ENCODE assay signal across 8 cellular contexts in genomic region chr7:65477326-65477725, GRCh38.
DNase-seq lines count a peak whose midpoint lies in the region; ATAC-seq, FAIRE-seq and TF ChIP-seq lines count a peak whose summit lies in the region.

No MANE protein-coding gene starts in this region.

- peak; percentile 38 for DNase-seq in 8988T
- peak; percentile 42 for DNase-seq in NCI-H69 (lab: John Stamatoyannopoulos, UW)
- peak; percentile 39 to 84 for DNase-seq in H1 (ENCODE audit: low read depth in 1 of 2, low spot score in 2 of 2)

- POLR2A ChIA-PET in H1 (lab: Charles Lee; ENCODE audit: partially characterized antibody): interaction anchor here (1.4 kb wide), 1 partner anchor 22 kb away, joined by 3 read pairs; no protein-coding TSS in a partner anchor

- H3K18ac ChIP-seq in H1 (ENCODE audit: extremely low read depth, low read length): no peak overlapping the region

- no peak overlapping the region for H3K9ac ChIP-seq in H1 (replicated peaks in 1 of 4; ENCODE audit: extremely low read depth in 1 of 4, low read depth in 3 of 4, low read length in 3 of 4)

- no peak overlapping the region for H4K8ac ChIP-seq in H1 (ENCODE audit: extremely low read depth, insufficient read depth, low read length)

- no peak overlapping the region for H2BK20ac ChIP-seq in H1 (ENCODE audit: low read length)

- CTCF ChIA-PET in H1 (lab: Charles Lee; ENCODE audit: partially characterized antibody): interaction anchor here (0.8 to 2.0 kb wide), 11 partner anchors 10 to 631 kb away, joined by 3 to 5 read pairs (median 4); no protein-coding TSS in a partner anchor

- H3K23ac ChIP-seq in H1 (ENCODE audit: insufficient read length): no peak overlapping the region

- no peak overlapping the region for H2BK12ac ChIP-seq in H1 (ENCODE audit: low read depth, low read length)

- H4K5ac ChIP-seq in H1 (ENCODE audit: insufficient read length, low read depth, low read length): no peak overlapping the region

- no peaks in the 10 kb centered on the region; the same call in 1 of the 2 replicates for H3K23me2 ChIP-seq in H1 (ENCODE audit: low read depth, low read length)

- ATAC-seq in GM21528 (IDR thresholded peaks at IDR 0.05; ENCODE audit: low FRiP score, unreplicated experiment) (no peak), HG02798 (IDR thresholded peaks at IDR 0.05; ENCODE audit: poor library complexity, unreplicated experiment) (no peak), GM21367 (IDR thresholded peaks at IDR 0.05; ENCODE audit: unreplicated experiment) (no peak), HG03378 (IDR thresholded peaks at IDR 0.05; ENCODE audit: unreplicated experiment) (no peak)

- TF ChIP-seq EP300 in H1 (IDR thresholded peaks at IDR 0.05; ENCODE audit: borderline replicate concordance in 1 of 2, low read depth in 2 of 2, low read length in 2 of 2): no peak

- no peaks in the 10 kb centered on the region for H3K36me3 ChIP-seq in H1 (ENCODE audit: control insufficient read depth in 2 of 4, insufficient read depth in 4 of 4, low read length in 3 of 4)

- H2AFZ ChIP-seq in H1 (ENCODE audit: low read length): 0 out of 2 replicates have a peak overlapping the region, but pooled peaks have one; percentile 17

- no peak overlapping the region for H2BK15ac ChIP-seq in H1 (ENCODE audit: low read length)

- no peak overlapping the region for H4K91ac ChIP-seq in H1 (replicated peaks; ENCODE audit: insufficient read length, low read length)

- no peaks in the 10 kb centered on the region for H3K79me1 ChIP-seq in H1 (ENCODE audit: low read depth, low read length)

- no peaks in the 10 kb centered on the region for H3K79me2 ChIP-seq in H1 (ENCODE audit: control insufficient read depth in 1 of 2, insufficient read depth in 2 of 2, low read length in 2 of 2)

- no peak overlapping the region for H2BK120ac ChIP-seq in H1 (replicated peaks; ENCODE audit: low read depth, low read length)

- peaks cover 14 to 17% of the 10 kb centered on the region in 2 experiments; a peak in 3 of 4 replicates for H3K9me3 ChIP-seq in H1 (ENCODE audit: insufficient read depth in 2 of 2, low read depth in 1 of 2, low read length in 1 of 2)

- no peak overlapping the region for H3K27ac ChIP-seq in H1 (ENCODE audit: low read depth, low read length)

- no peak overlapping the region for H3K14ac ChIP-seq in H1 (ENCODE audit: insufficient read length)

- no peak overlapping the region for H3K56ac ChIP-seq in H1 (replicated peaks; ENCODE audit: insufficient read length, low read depth, low read length)

- peak; percentile 90 for FAIRE-seq in H1 (lab: Jason Lieb, UNC)

- peak; percentile 80 to 86 for TF ChIP-seq RAD21 in H1 (IDR thresholded peaks at IDR 0.05 in 1 of 2, conservative IDR thresholded peaks at IDR 0.05 in 1 of 2; ENCODE audit: low read depth in 2 of 2, low read length in 2 of 2)

- TF ChIP-seq POLR2A in H1 (IDR thresholded peaks at IDR 0.05; ENCODE audit: control extremely low read depth in 1 of 2, low read depth in 2 of 2, low read length in 2 of 2): no peak

- H3K4me3 ChIP-seq in H1 (ENCODE audit: extremely low read depth in 1 of 4, insufficient read depth in 2 of 4, low read depth in 3 of 4, low read length in 4 of 4): no peak overlapping the region

- H3K4ac ChIP-seq in H1 (replicated peaks; ENCODE audit: insufficient read length, low read depth, low read length): no peak overlapping the region

- H3K27me3 ChIP-seq in H1 (replicated peaks in 1 of 4; ENCODE audit: control insufficient read depth in 3 of 4, extremely low read depth in 1 of 4, insufficient read depth in 3 of 4, low read length in 3 of 4): no peaks in the 10 kb centered on the region

- peak; percentile 28 for TF ChIP-seq CTCF in GM12873 (IDR thresholded peaks at IDR 0.05; ENCODE audit: insufficient read depth, low read depth, low read length, missing control alignments)
- TF ChIP-seq CTCF in H1 (IDR thresholded peaks at IDR 0.05; ENCODE audit: control extremely low read depth in 1 of 3, insufficient read depth in 1 of 3, low read depth in 1 of 3, low read length in 3 of 3): peak; percentile 65 to 82 (median 80)

- no peak overlapping the region for H2AK5ac ChIP-seq in H1 (ENCODE audit: low read depth, low read length)

- no peaks in the 10 kb centered on the region for H3K4me1 ChIP-seq in H1 (replicated peaks in 1 of 4; ENCODE audit: control insufficient read depth in 3 of 4, insufficient read depth in 4 of 4, low read length in 3 of 4)

- 40% methylated on average over 6 of the region's 6 CpGs; no CpG with 5 or more reads in 1 of the 2 experiments for WGBS in H1 (ENCODE audit: extremely low coverage in 1 of 2, insufficient coverage in 1 of 2, insufficient read length in 1 of 2, insufficient replicate concordance in 2 of 2, low coverage in 1 of 2, low lambda C conversion rate in 2 of 2, missing lambda C conversion rate in 1 of 2), 2 experiments

- H4K20me1 ChIP-seq in H1 (replicated peaks in 1 of 2; ENCODE audit: control insufficient read depth in 1 of 2, insufficient read depth in 2 of 2, low read length in 2 of 2): no peaks in the 10 kb centered on the region

- H3K4me2 ChIP-seq in H1 (ENCODE audit: insufficient read depth in 1 of 2, low read depth in 2 of 2, low read length in 2 of 2): no peak overlapping the region

- H2BK5ac ChIP-seq in H1 (ENCODE audit: low read depth, low read length): no peak overlapping the region

TF ChIP-seq in H1, 55 proteins besides CTCF, POLR2A, EP300 and RAD21:
- 0 out of 2 replicates have a peak, but pooled peaks have one; percentile 20 for TF ChIP-seq YY1 (IDR thresholded peaks at IDR 0.05; ENCODE audit: low read depth, low read length)
- TF ChIP-seq TEAD4 (IDR thresholded peaks at IDR 0.05; ENCODE audit: low read depth, low read length): peak; percentile 29; the same call in 1 of the 2 replicates
- TF ChIP-seq EZH2 (IDR thresholded peaks at IDR 0.05; ENCODE audit: low read depth, low read length, severe bottlenecking): no peak
- no peak for TF ChIP-seq JUND (IDR thresholded peaks at IDR 0.05; ENCODE audit: low read length)
